ENCODE assay signal across 9 cellular contexts in the genomic region with DNA sequence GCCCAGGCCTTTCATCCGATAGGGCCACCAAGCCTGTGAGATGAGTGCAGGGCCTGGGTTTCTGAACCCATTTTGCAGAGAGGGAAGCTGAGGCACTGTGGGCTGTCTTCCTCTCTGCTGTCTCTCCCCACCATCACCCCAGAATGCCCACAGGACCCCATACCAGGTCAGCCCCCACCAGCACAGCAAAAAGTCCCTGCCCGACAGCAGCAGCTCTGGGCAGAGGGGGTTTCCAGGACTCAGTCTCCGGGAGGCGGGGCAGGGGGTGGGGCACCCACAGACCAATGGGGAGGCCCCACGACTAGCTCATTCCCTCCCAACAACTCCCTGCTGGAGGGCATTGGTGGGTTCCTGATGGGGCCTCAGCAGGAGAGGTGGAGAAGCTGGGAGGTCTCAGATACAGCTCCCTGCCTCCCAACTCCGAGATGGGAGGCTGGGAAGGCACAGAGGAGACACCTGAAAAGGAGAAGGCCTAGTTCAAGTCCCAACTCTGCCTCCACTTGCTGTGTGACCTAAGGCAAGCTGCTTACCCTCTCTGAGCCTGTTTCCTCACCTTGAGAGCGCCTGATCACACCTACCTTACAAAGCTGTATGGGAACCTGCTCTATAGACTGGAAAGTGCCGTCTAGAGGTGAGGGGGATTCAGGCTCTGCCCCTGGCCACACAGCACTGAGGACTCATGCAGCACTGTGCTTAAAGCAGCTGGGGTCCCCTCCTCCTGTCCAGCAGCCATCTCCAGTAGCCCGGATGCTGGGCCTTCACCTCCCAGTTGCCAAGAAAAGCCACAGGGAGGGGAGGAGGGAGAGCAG. TPM values are rescaled to one million over a fixed set of nuclear protein-coding genes. Genes with fewer than 3 reads are reported as not detected.
DNase-seq lines count a peak whose midpoint lies in the region; ATAC-seq and TF ChIP-seq lines count a peak whose summit lies in the region.
"Had no signal": no experiment of that assay in that cellular context is flagged by ENCODE, and none has a peak within 500 bp of the region (broad histone marks: within the 10 kb centered on the region; RNA-seq: fewer than 3 reads in every experiment).

No MANE protein-coding gene starts in this region.

- H2AK5ac ChIP-seq in mesenchymal stem cell (ENCODE audit: low read length, severe bottlenecking): no peak overlapping the region

- peaks cover 2% of the 10 kb centered on the region for H3K79me1 ChIP-seq in mesenchymal stem cell (replicated peaks; ENCODE audit: low read length, poor library complexity, severe bottlenecking)

- 76% methylated on average over 6 of the region's 9 CpGs for WGBS in mesenchymal stem cell

- H4K91ac ChIP-seq in mesenchymal stem cell (ENCODE audit: low read length): no peak overlapping the region

- H3K18ac ChIP-seq in mesenchymal stem cell (ENCODE audit: low read depth in 1 of 2, low read length in 2 of 2): no peak overlapping the region

- no peak overlapping the region for H3K27ac ChIP-seq in mesenchymal stem cell (ENCODE audit: low read length, poor library complexity, severe bottlenecking)
- H3K27ac ChIP-seq in subcutaneous abdominal adipose tissue (ENCODE audit: low read depth, low read length): peak overlapping the region; percentile 58
- H3K27ac ChIP-seq: BLaER1 treated with 17β-estradiol and CSF1 and Interleukin-3, amounts not matched to agents 10 nM and 100 nM had no signal

- no peaks in the 10 kb centered on the region for H3K9me3 ChIP-seq in adipocyte (ENCODE audit: control insufficient read depth, low read length)
- no peaks in the 10 kb centered on the region for H3K9me3 ChIP-seq in mesenchymal stem cell (ENCODE audit: control insufficient read depth, low read length)
- no peaks in the 10 kb centered on the region for H3K9me3 ChIP-seq in subcutaneous abdominal adipose tissue (ENCODE audit: control insufficient read depth in 5 of 5, low read length in 5 of 5)
- H3K9me3 ChIP-seq: BLaER1 treated with 17β-estradiol and CSF1 and Interleukin-3, amounts not matched to agents 10 nM and 100 nM had no signal

- no peak overlapping the region for H3K4me3 Mint-ChIP-seq in progenitor cell of endocrine pancreas (ENCODE audit: low read depth)

- in situ Hi-C loops in SK-MEL-5 (cut with HindIII; ENCODE audit: low pct_unique_long_range_greater_than_20kb, low sequenced_read_pairs): no loop called here

- ATAC-seq in GM19463 (IDR thresholded peaks at IDR 0.05; ENCODE audit: unreplicated experiment): no peak

- peak overlapping the region; percentile 68 for H2BK15ac ChIP-seq in mesenchymal stem cell (ENCODE audit: low read depth, poor library complexity, severe bottlenecking)

- no peak overlapping the region for H3K14ac ChIP-seq in mesenchymal stem cell (ENCODE audit: low read length in 2 of 2)

- H3K4me1 Mint-ChIP-seq in progenitor cell of endocrine pancreas (ENCODE audit: low read depth): peaks cover 15% of the 10 kb centered on the region

- H3K4me2 ChIP-seq in mesenchymal stem cell (ENCODE audit: low read length, poor library complexity, severe bottlenecking): no peak overlapping the region
- H3K4me2 ChIP-seq: BLaER1 treated with 17β-estradiol and CSF1 and Interleukin-3, amounts not matched to agents 10 nM and 100 nM had no signal

- H3K27ac Mint-ChIP-seq in progenitor cell of endocrine pancreas: no peak overlapping the region

- no peak overlapping the region for H2BK5ac ChIP-seq in mesenchymal stem cell (ENCODE audit: low read depth, low read length, poor library complexity, severe bottlenecking)

- no peak overlapping the region for H3K4me3 ChIP-seq in adipocyte (ENCODE audit: low read length)
- H3K4me3 ChIP-seq in mesenchymal stem cell (ENCODE audit: insufficient read depth in 1 of 2, low read depth in 1 of 2, low read length in 2 of 2): no peak overlapping the region
- no peak overlapping the region for H3K4me3 ChIP-seq in subcutaneous abdominal adipose tissue (ENCODE audit: low read depth in 1 of 5, low read length in 5 of 5)
- H3K4me3 ChIP-seq: BLaER1 treated with 17β-estradiol and CSF1 and Interleukin-3, amounts not matched to agents 10 nM and 100 nM had no signal

- no peaks in the 10 kb centered on the region for H3K9me3 Mint-ChIP-seq in progenitor cell of endocrine pancreas (ENCODE audit: low read depth)

- H2BK120ac ChIP-seq in mesenchymal stem cell (ENCODE audit: low read depth, low read length): no peak overlapping the region

- H3K4ac ChIP-seq in mesenchymal stem cell (ENCODE audit: low read depth in 1 of 2, low read length in 2 of 2): no peak overlapping the region

- H3K36me3 ChIP-seq in adipocyte (ENCODE audit: control insufficient read depth, insufficient read depth, low read length, severe bottlenecking) (no peaks in the 10 kb centered on the region), mesenchymal stem cell (ENCODE audit: control insufficient read depth in 1 of 2, insufficient read depth in 2 of 2, low read depth in 1 of 2, low read length in 2 of 2) (peaks cover 15 to 18% of the 10 kb centered on the region in 2 experiments), subcutaneous abdominal adipose tissue (ENCODE audit: control insufficient read depth in 5 of 5, insufficient read depth in 5 of 5, low read length in 5 of 5) (peaks cover 0 to 22% (median 16%) of the 10 kb centered on the region in 5 donors)
- H3K36me3 ChIP-seq: BLaER1 treated with 17β-estradiol and CSF1 and Interleukin-3, amounts not matched to agents 10 nM and 100 nM had no signal

- no peak for TF ChIP-seq CTCF in progenitor cell of endocrine pancreas (IDR thresholded peaks at IDR 0.05; ENCODE audit: unreplicated experiment)

- peaks cover 17% of the 10 kb centered on the region for H3K4me1 ChIP-seq in adipocyte (ENCODE audit: control insufficient read depth, insufficient read depth, low read length)
- peaks cover 30% of the 10 kb centered on the region for H3K4me1 ChIP-seq in mesenchymal stem cell (ENCODE audit: control insufficient read depth, insufficient read depth, low read depth, low read length)
- peaks cover 0 to 81% (median 73%) of the 10 kb centered on the region in 5 donors for H3K4me1 ChIP-seq in subcutaneous abdominal adipose tissue (ENCODE audit: control insufficient read depth in 5 of 5, insufficient read depth in 5 of 5, low read length in 5 of 5)

- H3K23ac ChIP-seq in mesenchymal stem cell (ENCODE audit: low read length in 2 of 2): no peak overlapping the region

- DNase-seq in AG20443 (ENCODE audit: low spot score): peak; percentile 40
- DNase-seq in SK-MEL-5 (ENCODE audit: low read depth, low spot score): peak; percentile 48
- peak; percentile 29 for DNase-seq in adipocyte (ENCODE audit: low read depth)
- DNase-seq in mesenchymal stem cell: peak; percentile 61
- no peak for DNase-seq in progenitor cell of endocrine pancreas (ENCODE audit: low spot score, unreplicated experiment)
- DNase-seq in HPDE6-E6E7 (ENCODE audit: extremely low spot score): no peak

- H4K8ac ChIP-seq in mesenchymal stem cell (ENCODE audit: low read length): no peak overlapping the region

- peak overlapping the region; percentile 4 for H3K9ac ChIP-seq in adipocyte (ENCODE audit: low read length)
- no peak overlapping the region for H3K9ac ChIP-seq in mesenchymal stem cell (ENCODE audit: low read length)
- peak overlapping the region in 2 of 5 donors; percentile 46 to 54 for H3K9ac ChIP-seq in subcutaneous abdominal adipose tissue (ENCODE audit: low read length in 5 of 5)

- H3K27me3 ChIP-seq in adipocyte (replicated peaks; ENCODE audit: control insufficient read depth, insufficient read depth, low read length): peaks cover 1% of the 10 kb centered on the region
- H3K27me3 ChIP-seq in mesenchymal stem cell (ENCODE audit: control insufficient read depth in 1 of 2, insufficient read depth in 1 of 2, low read length in 2 of 2): peaks cover 8 to 11% of the 10 kb centered on the region in 2 experiments
- peaks cover 0 to 3% (median 0%) of the 10 kb centered on the region in 5 donors for H3K27me3 ChIP-seq in subcutaneous abdominal adipose tissue (ENCODE audit: control insufficient read depth in 5 of 5, insufficient read depth in 4 of 5, low read length in 5 of 5)

- no peak overlapping the region for H2AFZ ChIP-seq in mesenchymal stem cell (ENCODE audit: low read depth, low read length)

- H3K27me3 Mint-ChIP-seq in progenitor cell of endocrine pancreas: peaks cover 23% of the 10 kb centered on the region

- no peaks in the 10 kb centered on the region for H3K36me3 Mint-ChIP-seq in progenitor cell of endocrine pancreas (ENCODE audit: insufficient read depth)

- no peak overlapping the region for H2BK12ac ChIP-seq in mesenchymal stem cell (ENCODE audit: low read length in 2 of 2)

RNA-seq across cellular contexts. Expression of a gene that starts 3.5 kb away (rescaled TPM):
- total RNA-seq in SK-MEL-5 (2014; rRNA removed; shearing (Covaris generic)): 2.7 and 4.7 TPM in 2 replicates
- polyA plus RNA-seq in SK-MEL-5 (2015; cell fraction: cytosol; rRNA removed): 14.7 and 24.5 TPM in 2 replicates
- polyA plus RNA-seq in SK-MEL-5 (2015; cell fraction: nucleus; rRNA removed): 33.0 and 37.6 TPM in 2 replicates
- polyA plus RNA-seq in mesenchymal stem cell (2013, experiment 1 of 2): 2.0 TPM
- polyA plus RNA-seq in mesenchymal stem cell (2013, experiment 2 of 2): 1.6 TPM
- 6.0 and 7.7 TPM in 2 replicates for total RNA-seq in progenitor cell of endocrine pancreas

RNA-seq across cellular contexts. Expression of a gene that starts 51.9 kb away (rescaled TPM):
- 1.1 TPM in 1 of 2 replicates, not detected in the other for total RNA-seq in SK-MEL-5 (2014; rRNA removed; shearing (Covaris generic))
- 0.35 and 1.0 TPM in 2 replicates for polyA plus RNA-seq in SK-MEL-5 (2015; cell fraction: cytosol; rRNA removed)
- 4.4 TPM in 1 of 2 replicates, not detected in the other for polyA plus RNA-seq in SK-MEL-5 (2015; cell fraction: nucleus; rRNA removed)
- 0.76 TPM for polyA plus RNA-seq in mesenchymal stem cell (2013, experiment 1 of 2)
- 0.51 TPM for polyA plus RNA-seq in mesenchymal stem cell (2013, experiment 2 of 2)
- not detected in 2 replicates for total RNA-seq in progenitor cell of endocrine pancreas

Comparison
In these comparisons a context has a peak if more than half of its experiments do, and no peak if none do; other contexts are left out.
1. DNase-seq: peak in AG20443 (single experiment), SK-MEL-5 (single experiment), adipocyte (single experiment) and mesenchymal stem cell (single experiment); none in progenitor cell of endocrine pancreas (single experiment) and HPDE6-E6E7 (single experiment).